Comparison of ENCODE assay signal across 8 cellular contexts in genomic region chr14:76961631-76962302, GRCh38.
DNase-seq lines count a peak whose midpoint lies in the region; ATAC-seq and TF ChIP-seq lines count a peak whose summit lies in the region.

No MANE protein-coding gene starts in this region.

- no peaks in the 10 kb centered on the region for H3K27me3 Mint-ChIP-seq in activated naive CD8-positive, alpha-beta T cell

- H3K27ac ChIP-seq in cardiac muscle cell (peak overlapping the region; percentile 59), tibial nerve (peak overlapping the region; percentile 67 to 96 (median 86))

- H3K4me1 Mint-ChIP-seq in activated naive CD8-positive, alpha-beta T cell (ENCODE audit: low read depth) = peaks cover 88% of the 10 kb centered on the region

- no peaks in the 10 kb centered on the region for H3K36me3 ChIP-seq in cardiac muscle cell
- H3K36me3 ChIP-seq in tibial nerve = no peaks in the 10 kb centered on the region

- H3K4me3 ChIP-seq in cardiac muscle cell = no peak overlapping the region
- H3K4me3 ChIP-seq in tibial nerve = peak overlapping the region; percentile 33 to 56 (median 45)

- no peaks in the 10 kb centered on the region for H3K27me3 ChIP-seq in cardiac muscle cell
- H3K27me3 ChIP-seq in tibial nerve = no peaks in the 10 kb centered on the region

- H3K4me1 ChIP-seq in cardiac muscle cell (ENCODE audit: low read depth) (peaks cover 54% of the 10 kb centered on the region), tibial nerve (peaks cover 0 to 29% (median 20%) of the 10 kb centered on the region in 4 donors)

- H3K27ac Mint-ChIP-seq in activated naive CD8-positive, alpha-beta T cell = peak overlapping the region; percentile 95

- ATAC-seq in GM21367 (IDR thresholded peaks at IDR 0.05; ENCODE audit: unreplicated experiment) (peak; percentile 80), SK-N-SH treated with all-trans-retinoic acid at 6 μM for 48 hours (peak; percentile 79)

- TF ChIP-seq EP300 in tibial nerve (IDR thresholded peaks at IDR 0.05) = peak; percentile 28 to 69

- TF ChIP-seq CTCF in cardiac muscle cell (IDR thresholded peaks at IDR 0.05; ENCODE audit: low read depth, low read length) (no peak), tibial nerve (IDR thresholded peaks at IDR 0.05) (no peak)

- DNase-seq in DMS114 treated with DMSO at 0.1 percent for 48 hours (lab: John Stamatoyannopoulos, UW; ENCODE audit: unreplicated experiment) = peak; percentile 55
- DNase-seq in HT-29 (ENCODE audit: low spot score) = peak; percentile 70
- DNase-seq in cardiac muscle cell (ENCODE audit: low read depth in 1 of 2, low spot score in 1 of 2) = peak; percentile 76 to 98
- peak; percentile 86 for DNase-seq in pons (ENCODE audit: low spot score)
- DNase-seq in tibial nerve (ENCODE audit: low spot score in 2 of 2) = peak; percentile 46 to 62

- H3K9me3 ChIP-seq in cardiac muscle cell (ENCODE audit: low read depth) (no peaks in the 10 kb centered on the region), tibial nerve (no peaks in the 10 kb centered on the region)

- H3K9me3 Mint-ChIP-seq in activated naive CD8-positive, alpha-beta T cell (ENCODE audit: low read depth) = no peaks in the 10 kb centered on the region

- peak overlapping the region; percentile 85 for H3K4me3 Mint-ChIP-seq in activated naive CD8-positive, alpha-beta T cell

- H3K36me3 Mint-ChIP-seq in activated naive CD8-positive, alpha-beta T cell = no peaks in the 10 kb centered on the region

- no peak for TF ChIP-seq POLR2A in tibial nerve (IDR thresholded peaks at IDR 0.05)

- 1% methylated on average over 24 of the region's 24 CpGs for WGBS in tibial nerve, 2 donors

TF ChIP-seq in SK-N-SH treated with all-trans-retinoic acid at 6 μM for 48 hours, 23 proteins besides CTCF, POLR2A, EP300 and RAD21:
- TF ChIP-seq PPARA (CRISPR knock-in tag; IDR thresholded peaks at IDR 0.05; ENCODE audit: borderline replicate concordance) (no peak), ZNF8 (CRISPR knock-in tag; IDR thresholded peaks at IDR 0.05) (no peak), TSHZ2 (CRISPR knock-in tag; IDR thresholded peaks at IDR 0.05) (no peak), ZNF565 (CRISPR knock-in tag; conservative IDR thresholded peaks at IDR 0.05; ENCODE audit: low read depth) (no peak), ZC3H10 (CRISPR knock-in tag; IDR thresholded peaks at IDR 0.05) (no peak), TCF4 (CRISPR knock-in tag; IDR thresholded peaks at IDR 0.05; ENCODE audit: borderline replicate concordance) (no peak), CREB5 (CRISPR knock-in tag; IDR thresholded peaks at IDR 0.05; ENCODE audit: low read depth) (no peak), PATZ1 (CRISPR knock-in tag; IDR thresholded peaks at IDR 0.05; ENCODE audit: borderline replicate concordance) (peak; percentile 46; the same call in 1 of the 2 replicates), GLIS3 (CRISPR knock-in tag; IDR thresholded peaks at IDR 0.05) (no peak)
